Comparison of ENCODE assay signal across 1 cellular context in genomic region chr6:35710241-35710847, GRCh38.
TF ChIP-seq lines count a peak whose summit lies in the region.

No MANE protein-coding gene starts in this region.

TF ChIP-seq in K562, 482 proteins besides CTCF, POLR2A, EP300 and RAD21 (continues in another document):
- no peak for TF ChIP-seq IRF1 (CRISPR knock-in tag; IDR thresholded peaks at IDR 0.05; ENCODE audit: borderline replicate concordance)
- TF ChIP-seq, protein P1, sequence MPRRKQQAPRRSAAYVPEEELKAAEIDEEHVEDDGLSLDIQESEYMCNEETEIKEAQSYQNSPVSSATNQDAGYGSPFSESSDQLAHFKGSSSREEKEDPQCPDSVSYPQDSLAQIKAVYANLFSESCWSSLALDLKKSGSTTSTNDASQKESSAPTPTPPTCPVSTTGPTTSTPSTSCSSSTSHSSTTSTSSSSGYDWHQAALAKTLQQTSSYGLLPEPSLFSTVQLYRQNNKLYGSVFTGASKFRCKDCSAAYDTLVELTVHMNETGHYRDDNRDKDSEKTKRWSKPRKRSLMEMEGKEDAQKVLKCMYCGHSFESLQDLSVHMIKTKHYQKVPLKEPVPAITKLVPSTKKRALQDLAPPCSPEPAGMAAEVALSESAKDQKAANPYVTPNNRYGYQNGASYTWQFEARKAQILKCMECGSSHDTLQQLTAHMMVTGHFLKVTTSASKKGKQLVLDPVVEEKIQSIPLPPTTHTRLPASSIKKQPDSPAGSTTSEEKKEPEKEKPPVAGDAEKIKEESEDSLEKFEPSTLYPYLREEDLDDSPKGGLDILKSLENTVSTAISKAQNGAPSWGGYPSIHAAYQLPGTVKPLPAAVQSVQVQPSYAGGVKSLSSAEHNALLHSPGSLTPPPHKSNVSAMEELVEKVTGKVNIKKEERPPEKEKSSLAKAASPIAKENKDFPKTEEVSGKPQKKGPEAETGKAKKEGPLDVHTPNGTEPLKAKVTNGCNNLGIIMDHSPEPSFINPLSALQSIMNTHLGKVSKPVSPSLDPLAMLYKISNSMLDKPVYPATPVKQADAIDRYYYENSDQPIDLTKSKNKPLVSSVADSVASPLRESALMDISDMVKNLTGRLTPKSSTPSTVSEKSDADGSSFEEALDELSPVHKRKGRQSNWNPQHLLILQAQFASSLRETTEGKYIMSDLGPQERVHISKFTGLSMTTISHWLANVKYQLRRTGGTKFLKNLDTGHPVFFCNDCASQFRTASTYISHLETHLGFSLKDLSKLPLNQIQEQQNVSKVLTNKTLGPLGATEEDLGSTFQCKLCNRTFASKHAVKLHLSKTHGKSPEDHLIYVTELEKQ (CRISPR knock-in tag; IDR thresholded peaks at IDR 0.05): no peak
- TF ChIP-seq GABPB1 (CRISPR knock-in tag; IDR thresholded peaks at IDR 0.05): no peak
- no peak for TF ChIP-seq PCBP2 (IDR thresholded peaks at IDR 0.05; ENCODE audit: low read depth, low read length, poor library complexity, severe bottlenecking)
- no peak for TF ChIP-seq MCM3 (IDR thresholded peaks at IDR 0.05)
- TF ChIP-seq, protein P2, sequence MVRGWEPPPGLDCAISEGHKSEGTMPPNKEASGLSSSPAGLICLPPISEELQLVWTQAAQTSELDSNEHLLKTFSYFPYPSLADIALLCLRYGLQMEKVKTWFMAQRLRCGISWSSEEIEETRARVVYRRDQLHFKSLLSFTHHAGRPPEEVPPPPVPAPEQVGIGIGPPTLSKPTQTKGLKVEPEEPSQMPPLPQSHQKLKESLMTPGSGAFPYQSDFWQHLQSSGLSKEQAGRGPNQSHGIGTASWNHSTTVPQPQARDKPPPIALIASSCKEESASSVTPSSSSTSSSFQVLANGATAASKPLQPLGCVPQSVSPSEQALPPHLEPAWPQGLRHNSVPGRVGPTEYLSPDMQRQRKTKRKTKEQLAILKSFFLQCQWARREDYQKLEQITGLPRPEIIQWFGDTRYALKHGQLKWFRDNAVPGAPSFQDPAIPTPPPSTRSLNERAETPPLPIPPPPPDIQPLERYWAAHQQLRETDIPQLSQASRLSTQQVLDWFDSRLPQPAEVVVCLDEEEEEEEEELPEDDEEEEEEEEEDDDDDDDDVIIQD (CRISPR knock-in tag; IDR thresholded peaks at IDR 0.05): no peak
- TF ChIP-seq RBM25 (IDR thresholded peaks at IDR 0.05; ENCODE audit: low read depth, low read length, severe bottlenecking): peak; percentile 21
- TF ChIP-seq NCOR1 (IDR thresholded peaks at IDR 0.05): no peak
- no peak for TF ChIP-seq GABPA (tag; conservative IDR thresholded peaks at IDR 0.05; ENCODE audit: low read depth)
- no peak for TF ChIP-seq THAP7 (CRISPR knock-in tag; IDR thresholded peaks at IDR 0.05)
- no peak for TF ChIP-seq PREB (CRISPR knock-in tag; IDR thresholded peaks at IDR 0.05)
- TF ChIP-seq TBP (optimal IDR thresholded peaks at IDR 0.05; ENCODE audit: low read depth, low read length): no peak
- TF ChIP-seq, protein P3, sequence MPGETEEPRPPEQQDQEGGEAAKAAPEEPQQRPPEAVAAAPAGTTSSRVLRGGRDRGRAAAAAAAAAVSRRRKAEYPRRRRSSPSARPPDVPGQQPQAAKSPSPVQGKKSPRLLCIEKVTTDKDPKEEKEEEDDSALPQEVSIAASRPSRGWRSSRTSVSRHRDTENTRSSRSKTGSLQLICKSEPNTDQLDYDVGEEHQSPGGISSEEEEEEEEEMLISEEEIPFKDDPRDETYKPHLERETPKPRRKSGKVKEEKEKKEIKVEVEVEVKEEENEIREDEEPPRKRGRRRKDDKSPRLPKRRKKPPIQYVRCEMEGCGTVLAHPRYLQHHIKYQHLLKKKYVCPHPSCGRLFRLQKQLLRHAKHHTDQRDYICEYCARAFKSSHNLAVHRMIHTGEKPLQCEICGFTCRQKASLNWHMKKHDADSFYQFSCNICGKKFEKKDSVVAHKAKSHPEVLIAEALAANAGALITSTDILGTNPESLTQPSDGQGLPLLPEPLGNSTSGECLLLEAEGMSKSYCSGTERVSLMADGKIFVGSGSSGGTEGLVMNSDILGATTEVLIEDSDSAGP (CRISPR knock-in tag; IDR thresholded peaks at IDR 0.05): no peak
- peak; percentile 8 to 49; a peak in 1 of 4 replicates for TF ChIP-seq TRIM24 (IDR thresholded peaks at IDR 0.05)
- no peak for TF ChIP-seq ATF6 (CRISPR knock-in tag; IDR thresholded peaks at IDR 0.05)
- TF ChIP-seq RBM14 (IDR thresholded peaks at IDR 0.05; ENCODE audit: borderline replicate concordance, insufficient read depth, low read depth, low read length): no peak
- TF ChIP-seq ZNF143 (CRISPR knock-in tag; IDR thresholded peaks at IDR 0.05): no peak
- 0 out of 2 replicates have a peak, but pooled peaks have one; percentile 33 for TF ChIP-seq ARID1B (IDR thresholded peaks at IDR 0.05)
- TF ChIP-seq C11orf30 (IDR thresholded peaks at IDR 0.05; ENCODE audit: low read depth): no peak; the same call in 1 of the 2 replicates
- peak; percentile 81 for TF ChIP-seq ATF3 (IDR thresholded peaks at IDR 0.05)
- no peak for TF ChIP-seq ATF3 (CRISPR knock-in tag; conservative IDR thresholded peaks at IDR 0.05)
- TF ChIP-seq HMG20A (CRISPR knock-in tag; conservative IDR thresholded peaks at IDR 0.05): no peak
- no peak for TF ChIP-seq BACH1 (tag; IDR thresholded peaks at IDR 0.05)
- no peak for TF ChIP-seq ETV5 (CRISPR knock-in tag; IDR thresholded peaks at IDR 0.05; ENCODE audit: low read depth)
- TF ChIP-seq CREBBP (IDR thresholded peaks at IDR 0.05; ENCODE audit: low read depth, low read length): no peak
- TF ChIP-seq, protein P4, sequence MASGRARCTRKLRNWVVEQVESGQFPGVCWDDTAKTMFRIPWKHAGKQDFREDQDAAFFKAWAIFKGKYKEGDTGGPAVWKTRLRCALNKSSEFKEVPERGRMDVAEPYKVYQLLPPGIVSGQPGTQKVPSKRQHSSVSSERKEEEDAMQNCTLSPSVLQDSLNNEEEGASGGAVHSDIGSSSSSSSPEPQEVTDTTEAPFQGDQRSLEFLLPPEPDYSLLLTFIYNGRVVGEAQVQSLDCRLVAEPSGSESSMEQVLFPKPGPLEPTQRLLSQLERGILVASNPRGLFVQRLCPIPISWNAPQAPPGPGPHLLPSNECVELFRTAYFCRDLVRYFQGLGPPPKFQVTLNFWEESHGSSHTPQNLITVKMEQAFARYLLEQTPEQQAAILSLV (tag; IDR thresholded peaks at IDR 0.05): no peak
- TF ChIP-seq ZFP30 (CRISPR knock-in tag; IDR thresholded peaks at IDR 0.05; ENCODE audit: borderline replicate concordance): no peak
- no peak for TF ChIP-seq TFE3 (CRISPR knock-in tag; IDR thresholded peaks at IDR 0.05)
- TF ChIP-seq ARID3A (IDR thresholded peaks at IDR 0.05; ENCODE audit: borderline replicate concordance, low read depth, low read length): no peak
- no peak for TF ChIP-seq RNF219 (CRISPR knock-in tag; IDR thresholded peaks at IDR 0.05)
- peak; percentile 33; the same call in 1 of the 2 replicates for TF ChIP-seq MAFF (IDR thresholded peaks at IDR 0.05; ENCODE audit: low read length)
- TF ChIP-seq HMGN3 (IDR thresholded peaks at IDR 0.05; ENCODE audit: borderline replicate concordance, extremely low read depth, insufficient read length, low read depth, low read length): no peak
- peak; percentile 95 for TF ChIP-seq CEBPB (tag; IDR thresholded peaks at IDR 0.05)
- TF ChIP-seq ATF7 (IDR thresholded peaks at IDR 0.05): no peak
- TF ChIP-seq SMARCC2 (IDR thresholded peaks at IDR 0.05; ENCODE audit: low read depth): 0 out of 2 replicates have a peak, but pooled peaks have one; percentile 31
- TF ChIP-seq MXI1 (IDR thresholded peaks at IDR 0.05; ENCODE audit: low read depth, low read length): no peak
- TF ChIP-seq ZBTB1 (CRISPR knock-in tag; IDR thresholded peaks at IDR 0.05; ENCODE audit: borderline replicate concordance, low read depth): no peak
- no peak for TF ChIP-seq MYBL2 (IDR thresholded peaks at IDR 0.05; ENCODE audit: low read depth)
- TF ChIP-seq MYBL2 (CRISPR knock-in tag; IDR thresholded peaks at IDR 0.05; ENCODE audit: borderline replicate concordance): no peak
- TF ChIP-seq PTTG1 (tag; IDR thresholded peaks at IDR 0.05; ENCODE audit: low read depth): no peak
- TF ChIP-seq U2AF1 (optimal IDR thresholded peaks at IDR 0.05; ENCODE audit: low read depth, low read length): no peak
- TF ChIP-seq, protein P5, sequence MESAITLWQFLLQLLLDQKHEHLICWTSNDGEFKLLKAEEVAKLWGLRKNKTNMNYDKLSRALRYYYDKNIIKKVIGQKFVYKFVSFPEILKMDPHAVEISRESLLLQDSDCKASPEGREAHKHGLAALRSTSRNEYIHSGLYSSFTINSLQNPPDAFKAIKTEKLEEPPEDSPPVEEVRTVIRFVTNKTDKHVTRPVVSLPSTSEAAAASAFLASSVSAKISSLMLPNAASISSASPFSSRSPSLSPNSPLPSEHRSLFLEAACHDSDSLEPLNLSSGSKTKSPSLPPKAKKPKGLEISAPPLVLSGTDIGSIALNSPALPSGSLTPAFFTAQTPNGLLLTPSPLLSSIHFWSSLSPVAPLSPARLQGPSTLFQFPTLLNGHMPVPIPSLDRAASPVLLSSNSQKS (CRISPR knock-in tag; IDR thresholded peaks at IDR 0.05): no peak
